Comparison of ENCODE assay signal across 18 cellular contexts in the genomic region with DNA sequence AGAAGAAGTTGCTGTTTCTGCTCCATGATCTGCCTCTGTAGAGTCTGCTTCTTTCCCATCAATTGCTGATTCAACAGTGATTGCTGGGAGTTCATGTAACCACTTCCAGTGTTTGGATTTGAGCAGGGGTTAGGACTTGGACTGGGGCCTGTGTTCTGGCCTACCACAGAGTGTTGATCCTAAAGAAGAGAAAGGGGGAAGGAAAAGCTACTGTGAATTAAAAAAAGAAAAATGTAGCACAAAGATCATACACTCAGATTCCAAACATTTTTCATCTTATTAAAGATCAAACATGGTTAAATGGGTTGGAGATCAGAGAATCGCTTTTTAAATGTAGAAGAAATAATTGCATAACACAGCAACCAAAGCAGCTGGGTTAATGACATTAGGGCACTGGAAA.
DNase-seq lines count a peak whose midpoint lies in the region; ATAC-seq and TF ChIP-seq lines count a peak whose summit lies in the region.
"Had no signal": no experiment of that assay in that cellular context is flagged by ENCODE, and none has a peak within 500 bp of the region (broad histone marks: within the 10 kb centered on the region; RNA-seq: fewer than 3 reads in every experiment).

No MANE protein-coding gene starts in this region.

- H4K20me1 ChIP-seq in Karpas-422 (ENCODE audit: insufficient read depth, low read depth, low read length): no peaks in the 10 kb centered on the region

- H2BK5ac ChIP-seq in mesendoderm (ENCODE audit: low read length): no peak overlapping the region

- peaks cover 29% of the 10 kb centered on the region for H3K36me3 Mint-ChIP-seq in type B pancreatic cell

- H3K27ac Mint-ChIP-seq in type B pancreatic cell: peak overlapping the region; percentile 77
- H3K27ac Mint-ChIP-seq: stimulated activated naive CD8-positive, alpha-beta T cell treated with anti-CD3 and anti-CD28 coated beads, Interleukin-15, Interleukin-2, amounts not matched to agents 100 ng/mL and 50 ng/mL, for 24 hours had no signal

- peak overlapping the region; percentile 64 for H3K4me3 Mint-ChIP-seq in type B pancreatic cell
- H3K4me3 Mint-ChIP-seq: naive thymus-derived CD8-positive, alpha-beta T cell; stimulated activated naive CD8-positive, alpha-beta T cell treated with anti-CD3 and anti-CD28 coated beads, Interleukin-15, Interleukin-2, amounts not matched to agents 100 ng/mL and 50 ng/mL, for 24 hours had no signal

- no peak overlapping the region for H3K23ac ChIP-seq in mesendoderm (ENCODE audit: low read length)

- H3K27ac ChIP-seq in mesendoderm (ENCODE audit: low read depth, low read length) (no peak overlapping the region), Karpas-422 (ENCODE audit: low read length) (no peak overlapping the region)

- H3K4me3 ChIP-seq in astrocyte of the cerebellum (ENCODE audit: low read depth, low read length): no peak overlapping the region
- no peak overlapping the region for H3K4me3 ChIP-seq in mesendoderm (ENCODE audit: low read length)
- no peak overlapping the region for H3K4me3 ChIP-seq in Karpas-422 (ENCODE audit: low read length)
- no peak overlapping the region for H3K4me3 ChIP-seq in H7 (ENCODE audit: insufficient read depth, low read depth, low read length)
- H3K4me3 ChIP-seq: sigmoid colon had no signal

- no peak overlapping the region for H2BK120ac ChIP-seq in mesendoderm (ENCODE audit: low read depth, low read length)

- no peak overlapping the region for H2BK15ac ChIP-seq in mesendoderm (replicated peaks; ENCODE audit: low read depth)

- no peak overlapping the region for H2AFZ ChIP-seq in Karpas-422 (ENCODE audit: low read length)

- no peaks in the 10 kb centered on the region for H3K9me2 ChIP-seq in Karpas-422 (replicated peaks; ENCODE audit: insufficient read depth, low read length)

- no peaks in the 10 kb centered on the region for H3K9me3 Mint-ChIP-seq in type B pancreatic cell
- H3K9me3 Mint-ChIP-seq: naive thymus-derived CD8-positive, alpha-beta T cell; stimulated activated naive CD8-positive, alpha-beta T cell treated with anti-CD3 and anti-CD28 coated beads, Interleukin-15, Interleukin-2, amounts not matched to agents 100 ng/mL and 50 ng/mL, for 24 hours had no signal

- in situ Hi-C loops in astrocyte of the cerebellum (cut with HindIII; ENCODE audit: low sequenced_read_pairs): no loop called here

- H3K36me3 ChIP-seq in mesendoderm (ENCODE audit: control insufficient read depth, insufficient read depth, low read length) (no peaks in the 10 kb centered on the region), Karpas-422 (ENCODE audit: insufficient read depth, low read length) (no peaks in the 10 kb centered on the region), H7 (replicated peaks; ENCODE audit: control insufficient read depth, insufficient read depth, low read length) (no peaks in the 10 kb centered on the region)

- peaks cover 27% of the 10 kb centered on the region for H3K4me1 Mint-ChIP-seq in type B pancreatic cell (ENCODE audit: unreplicated experiment)

- no CpG with 5 or more reads among the region's 1 CpG for WGBS in mesendoderm (ENCODE audit: extremely low coverage, insufficient coverage, low lambda C conversion rate)

- no peak overlapping the region for H3K56ac ChIP-seq in mesendoderm (ENCODE audit: low read length)

- H3K79me1 ChIP-seq in mesendoderm (ENCODE audit: low read length): no peaks in the 10 kb centered on the region

- peak overlapping the region; percentile 76 for H4K8ac ChIP-seq in mesendoderm (ENCODE audit: low read depth, low read length)

- no peak overlapping the region for H3K4ac ChIP-seq in mesendoderm (ENCODE audit: low read depth, low read length)

- ATAC-seq in GM18520 (IDR thresholded peaks at IDR 0.05; ENCODE audit: unreplicated experiment): no peak
- ATAC-seq: activated CD4-positive, CD25-positive, alpha-beta regulatory T cell treated with anti-CD3 and anti-CD28 coated beads, Interleukin-2, amount 50 U/mL, for 24 hours; naive thymus-derived CD8-positive, alpha-beta T cell had no signal

- no peak overlapping the region for H3K9ac ChIP-seq in mesendoderm (ENCODE audit: low read length)
- no peak overlapping the region for H3K9ac ChIP-seq in Karpas-422 (ENCODE audit: low read length)

- no peaks in the 10 kb centered on the region for H3K79me2 ChIP-seq in mesendoderm (ENCODE audit: control insufficient read depth, insufficient read depth, low read length)
- no peaks in the 10 kb centered on the region for H3K79me2 ChIP-seq in Karpas-422 (ENCODE audit: low read length)

- no peak overlapping the region for H3K18ac ChIP-seq in mesendoderm (ENCODE audit: low read length)

- H3K4me2 ChIP-seq in mesendoderm (ENCODE audit: low read length) (no peak overlapping the region), Karpas-422 (ENCODE audit: low read depth, low read length, poor library complexity, severe bottlenecking) (no peak overlapping the region)

- no peak overlapping the region for H4K5ac ChIP-seq in mesendoderm (ENCODE audit: low read length)

- H3K27me3 Mint-ChIP-seq in type B pancreatic cell: no peaks in the 10 kb centered on the region
- H3K27me3 Mint-ChIP-seq: naive thymus-derived CD8-positive, alpha-beta T cell; stimulated activated naive CD8-positive, alpha-beta T cell treated with anti-CD3 and anti-CD28 coated beads, Interleukin-15, Interleukin-2, amounts not matched to agents 100 ng/mL and 50 ng/mL, for 24 hours had no signal

- no peak for TF ChIP-seq CTCF in astrocyte of the cerebellum (IDR thresholded peaks at IDR 0.05; ENCODE audit: low read depth, low read length, missing control alignments)
- TF ChIP-seq CTCF in type B pancreatic cell (conservative IDR thresholded peaks at IDR 0.05): no peak

- H3K27me3 ChIP-seq in mesendoderm (ENCODE audit: insufficient read depth, low read length, poor library complexity): no peaks in the 10 kb centered on the region
- H3K27me3 ChIP-seq in Karpas-422 (ENCODE audit: low read length): 0 out of 2 replicates have a peak, but pooled peaks cover 2% of the 10 kb centered on the region
- H3K27me3 ChIP-seq in H7 (ENCODE audit: control insufficient read depth, insufficient read depth, low read length): no peaks in the 10 kb centered on the region
- H3K27me3 ChIP-seq: sigmoid colon had no signal

- H2AK5ac ChIP-seq in mesendoderm (ENCODE audit: low read length): no peak overlapping the region

- DNase-seq in H4 (ENCODE audit: low spot score): peak; percentile 68
- peak; percentile 80 for DNase-seq in astrocyte of the cerebellum (ENCODE audit: low read depth)
- DNase-seq in mesendoderm: no peak
- no peak for DNase-seq in type B pancreatic cell (ENCODE audit: extremely low spot score, unreplicated experiment)
- no peak for DNase-seq in Karpas-422
- DNase-seq in H7: no peak
- DNase-seq in SHP77 treated with DMSO at 0.1 percent for 48 hours (lab: John Stamatoyannopoulos, UW): no peak
- DNase-seq: activated T-cell treated with anti-CD3 and anti-CD28 coated beads, Interleukin-2, amount 50 U/mL, for 1 hour; anterior cingulate cortex; effector CD8-positive, alpha-beta T cell; naive thymus-derived CD8-positive, alpha-beta T cell; NCI-H1417; OCI-M1; sigmoid colon; SW 1271 had no signal

- H3K4me1 ChIP-seq in mesendoderm (ENCODE audit: control insufficient read depth, low read depth, low read length) (no peaks in the 10 kb centered on the region), Karpas-422 (ENCODE audit: low read length) (no peaks in the 10 kb centered on the region)

- H3K9me3 ChIP-seq in Karpas-422 (ENCODE audit: low read length): no peaks in the 10 kb centered on the region
- H3K9me3 ChIP-seq: sigmoid colon had no signal

Comparison
In these comparisons a context has a peak if more than half of its experiments do, and no peak if none do; other contexts are left out.
1. DNase-seq: peak in H4 (single experiment) and astrocyte of the cerebellum (single experiment); none in mesendoderm (single experiment), type B pancreatic cell (single experiment), Karpas-422 (single experiment), H7 (single experiment) and SHP77 treated with DMSO at 0.1 percent for 48 hours (single experiment).